ENCODE assay signal across 18 cellular contexts in genomic region chr9:12968093-12968492, GRCh38.
"Had no signal": no experiment of that assay in that cellular context is flagged by ENCODE, and none has a peak within 500 bp of the region (broad histone marks: within the 10 kb centered on the region; RNA-seq: fewer than 3 reads in every experiment).

No MANE protein-coding gene starts in this region.

- H3K27ac Mint-ChIP-seq: activated CD4-positive, alpha-beta memory T cell treated with anti-CD3 and anti-CD28 coated beads for 36 hours; activated CD4-positive, alpha-beta T cell treated with anti-CD3 and anti-CD28 coated beads for 36 hours; activated T-cell treated with anti-CD3 and anti-CD28 coated beads, Interleukin-2, amount 50 U/mL, for 24 hours had no signal

- DNase-seq: activated CD4-positive, alpha-beta memory T cell treated with anti-CD3 and anti-CD28 coated beads for 36 hours; activated CD4-positive, alpha-beta T cell treated with anti-CD3 and anti-CD28 coated beads for 36 hours; activated effector memory CD4-positive, alpha-beta T cell treated with Interleukin-2 at 50 U/mL for 16 hours; activated naive CD4-positive, alpha-beta T cell treated with anti-CD3 and anti-CD28 coated beads, Interleukin-2, amount 50 U/mL, for 16 hours; activated T-cell treated with anti-CD3 and anti-CD28 coated beads, Interleukin-2, amount 50 U/mL, for 24 hours; caudate nucleus; colonic mucosa; hippocampal formation; kidney; midbrain; stimulated activated CD4-positive, alpha-beta T cell treated with anti-CD3 and anti-CD28 coated beads, Interleukin-12 subunit alpha, Interleukin-12 subunit beta, amount 100 ng/mL, for 4 hours; stimulated activated CD4-positive, alpha-beta T cell treated with anti-CD3 and anti-CD28 coated beads, Interleukin-2, amount 100 ng/mL, for 24 hours; WERI-Rb-1 had no signal

- H3K9me3 Mint-ChIP-seq: neural crest cell had no signal

- H3K27ac ChIP-seq: colonic mucosa, gastroesophageal sphincter, SK-N-MC, thoracic aorta, WERI-Rb-1 had no signal

- H3K4me1 Mint-ChIP-seq: activated CD4-positive, alpha-beta T cell treated with anti-CD3 and anti-CD28 coated beads for 36 hours had no signal

- H3K9me3 ChIP-seq: colonic mucosa, gastroesophageal sphincter, thoracic aorta had no signal

- H3K36me3 Mint-ChIP-seq: activated CD4-positive, alpha-beta memory T cell treated with anti-CD3 and anti-CD28 coated beads for 36 hours had no signal

- H3K36me3 ChIP-seq: colonic mucosa, gastroesophageal sphincter, thoracic aorta, WERI-Rb-1 had no signal

- H3K4me3 Mint-ChIP-seq: activated CD4-positive, alpha-beta memory T cell treated with anti-CD3 and anti-CD28 coated beads for 36 hours; activated CD4-positive, alpha-beta T cell treated with anti-CD3 and anti-CD28 coated beads for 36 hours; activated T-cell treated with anti-CD3 and anti-CD28 coated beads, Interleukin-2, amount 50 U/mL, for 24 hours; neural crest cell had no signal

- H3K4me3 ChIP-seq: colonic mucosa, gastroesophageal sphincter, SK-N-MC, thoracic aorta had no signal

- FAIRE-seq: kidney had no signal

- H3K27me3 ChIP-seq: colonic mucosa, gastroesophageal sphincter had no signal

- H3K4me1 ChIP-seq: colonic mucosa had no signal

- ATAC-seq: activated CD4-positive, alpha-beta T cell treated with anti-CD3 and anti-CD28 coated beads for 36 hours; gastroesophageal sphincter; sciatic nerve had no signal

- H3K27me3 Mint-ChIP-seq: activated CD4-positive, alpha-beta memory T cell treated with anti-CD3 and anti-CD28 coated beads for 36 hours; activated CD4-positive, alpha-beta T cell treated with anti-CD3 and anti-CD28 coated beads for 36 hours; activated T-cell treated with anti-CD3 and anti-CD28 coated beads, Interleukin-2, amount 50 U/mL, for 24 hours had no signal
